Comparison of ENCODE assay signal across 21 cellular contexts in the genomic region with DNA sequence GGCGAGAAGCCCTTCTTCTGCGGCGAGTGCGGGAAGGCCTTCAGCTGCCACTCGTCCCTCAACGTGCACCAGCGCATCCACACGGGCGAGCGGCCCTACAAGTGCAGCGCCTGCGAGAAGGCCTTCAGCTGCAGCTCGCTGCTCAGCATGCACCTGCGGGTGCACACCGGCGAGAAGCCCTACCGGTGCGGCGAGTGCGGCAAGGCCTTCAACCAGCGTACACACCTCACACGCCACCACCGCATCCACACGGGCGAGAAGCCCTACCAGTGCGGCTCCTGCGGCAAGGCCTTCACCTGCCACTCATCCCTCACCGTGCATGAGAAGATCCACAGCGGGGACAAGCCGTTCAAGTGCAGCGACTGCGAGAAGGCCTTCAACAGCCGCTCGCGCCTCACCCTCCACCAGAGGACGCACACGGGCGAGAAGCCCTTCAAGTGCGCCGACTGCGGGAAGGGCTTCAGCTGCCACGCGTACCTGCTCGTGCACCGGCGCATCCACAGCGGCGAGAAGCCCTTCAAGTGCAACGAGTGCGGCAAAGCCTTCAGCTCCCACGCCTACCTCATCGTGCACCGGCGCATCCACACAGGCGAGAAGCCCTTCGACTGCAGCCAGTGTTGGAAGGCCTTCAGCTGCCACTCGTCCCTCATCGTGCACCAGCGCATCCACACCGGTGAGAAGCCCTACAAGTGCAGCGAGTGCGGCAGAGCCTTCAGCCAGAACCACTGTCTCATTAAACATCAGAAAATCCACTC.
"Had no signal": no experiment of that assay in that cellular context is flagged by ENCODE, and none has a peak within 500 bp of the region (broad histone marks: within the 10 kb centered on the region; RNA-seq: fewer than 3 reads in every experiment).

No MANE protein-coding gene starts in this region.

- H3K36me3 ChIP-seq: ovary, uterus had no signal

- H3K4me2 ChIP-seq: neural progenitor cell, smooth muscle cell had no signal

- H3K4me1 ChIP-seq: adrenal gland, neural progenitor cell, uterus had no signal

- H3K27me3 ChIP-seq: adrenal gland, neural progenitor cell, ovary, right lobe of liver, uterus had no signal

- H3K9ac ChIP-seq: neural progenitor cell had no signal

- H3K4me3 Mint-ChIP-seq: activated CD4-positive, alpha-beta T cell treated with anti-CD3 and anti-CD28 coated beads, Interleukin-2, amount 10 ng/mL, durations not matched to agents 7 days and 5 days; activated CD8-positive, alpha-beta T cell treated with anti-CD3 and anti-CD28 coated beads, Interleukin-2, amount 10 ng/mL, durations not matched to agents 7 days and 5 days; immature natural killer cell; naive thymus-derived CD4-positive, alpha-beta T cell; neural progenitor cell; stimulated activated naive B cell treated with anti-CD40 and anti-IgM and Interleukin-4, amounts not matched to agents 10 μg/mL and 1 μg/mL and 100 μg/mL, for 72 hours had no signal

- H2AFZ ChIP-seq: neural progenitor cell had no signal

- H3K27ac Mint-ChIP-seq: activated CD4-positive, alpha-beta T cell treated with anti-CD3 and anti-CD28 coated beads, Interleukin-2, amount 10 ng/mL, durations not matched to agents 7 days and 5 days; naive thymus-derived CD4-positive, alpha-beta T cell; neural progenitor cell had no signal

- H3K4me3 ChIP-seq: adrenal gland, mucosa of descending colon, neural progenitor cell, ovary, right lobe of liver, smooth muscle cell, uterus had no signal

- H3K27me3 Mint-ChIP-seq: activated CD4-positive, alpha-beta T cell treated with anti-CD3 and anti-CD28 coated beads, Interleukin-2, amount 10 ng/mL, durations not matched to agents 7 days and 5 days; naive thymus-derived CD4-positive, alpha-beta T cell; stimulated activated naive B cell treated with anti-CD40 and anti-IgM and Interleukin-4, amounts not matched to agents 10 μg/mL and 1 μg/mL and 100 μg/mL, for 72 hours had no signal

- DNase-seq: activated CD4-positive, alpha-beta T cell treated with anti-CD3 and anti-CD28 coated beads, Interleukin-2, amount 10 ng/mL, durations not matched to agents 7 days and 5 days; activated CD4-positive, CD25-positive, alpha-beta regulatory T cell; activated CD8-positive, alpha-beta memory T cell treated with anti-CD3 and anti-CD28 coated beads, Interleukin-2, amount 50 U/mL, for 4 hours; activated CD8-positive, alpha-beta T cell treated with anti-CD3 and anti-CD28 coated beads, Interleukin-2, amount 10 ng/mL, durations not matched to agents 7 days and 5 days; activated effector memory CD4-positive, alpha-beta T cell treated with Interleukin-2 at 50 U/mL for 16 hours; activated naive CD4-positive, alpha-beta T cell treated with anti-CD3 and anti-CD28 coated beads, Interleukin-2, amount 50 U/mL, for 16 hours; activated T-cell treated with anti-CD3 and anti-CD28 coated beads, Interleukin-2, amount 50 U/mL, for 48 hours; dermis blood vessel endothelial cell; immature natural killer cell; left colon; mammary epithelial cell; mucosa of descending colon; naive thymus-derived CD4-positive, alpha-beta T cell; ovary; stimulated activated naive B cell treated with anti-CD40 and anti-IgM and Interleukin-4, amounts not matched to agents 10 μg/mL and 1 μg/mL and 100 μg/mL, for 72 hours; T1000; uterus had no signal

- H3K9me3 Mint-ChIP-seq: activated CD4-positive, alpha-beta T cell treated with anti-CD3 and anti-CD28 coated beads, Interleukin-2, amount 10 ng/mL, durations not matched to agents 7 days and 5 days; immature natural killer cell; neural progenitor cell; stimulated activated naive B cell treated with anti-CD40 and anti-IgM and Interleukin-4, amounts not matched to agents 10 μg/mL and 1 μg/mL and 100 μg/mL, for 72 hours had no signal

- H3K27ac ChIP-seq: adrenal gland, neural progenitor cell, ovary, right lobe of liver, uterus had no signal

- ATAC-seq: activated CD8-positive, alpha-beta T cell treated with anti-CD3 and anti-CD28 coated beads, Interleukin-2, amount 10 ng/mL, durations not matched to agents 7 days and 5 days; left colon; mucosa of descending colon; naive thymus-derived CD4-positive, alpha-beta T cell; right lobe of liver had no signal

- H3K9me3 ChIP-seq: adrenal gland, mucosa of descending colon, ovary, right lobe of liver, uterus had no signal
